Comparison of ENCODE assay signal across 8 cellular contexts in genomic region chr10:91298224-91298862, GRCh38.
DNase-seq lines count a peak whose midpoint lies in the region; ATAC-seq and TF ChIP-seq lines count a peak whose summit lies in the region.

No MANE protein-coding gene starts in this region.

- no peak for TF ChIP-seq EP300 in ovary (IDR thresholded peaks at IDR 0.05)

- peaks cover 2% of the 10 kb centered on the region for H3K4me1 ChIP-seq in ovary (ENCODE audit: insufficient read depth)
- H3K4me1 ChIP-seq in thymus (ENCODE audit: control insufficient read depth, insufficient read depth, low read length): no peaks in the 10 kb centered on the region

- in situ Hi-C loops in SK-MEL-5 (cut with HindIII; ENCODE audit: low pct_unique_long_range_greater_than_20kb, low sequenced_read_pairs): no loop called here

- no peak overlapping the region for H3K27ac ChIP-seq in ovary
- no peak overlapping the region for H3K27ac ChIP-seq in thymus (ENCODE audit: low read depth)

- H3K36me3 ChIP-seq in H7 (replicated peaks; ENCODE audit: control insufficient read depth, insufficient read depth, low read length) (no peaks in the 10 kb centered on the region), MG63 (no peaks in the 10 kb centered on the region), ovary (no peaks in the 10 kb centered on the region), thymus (ENCODE audit: control insufficient read depth, insufficient read depth) (no peaks in the 10 kb centered on the region)

- 1 to 7% (median 1%) methylated on average over 23 of the region's 23 CpGs for WGBS in ovary, 3 donors
- WGBS in thymus: 5% methylated on average over 23 of the region's 23 CpGs

- H3K4me3 ChIP-seq in H7 (ENCODE audit: insufficient read depth, low read depth, low read length) (peak overlapping the region; percentile 22), MG63 (peak overlapping the region; percentile 37), ovary (peak overlapping the region; percentile 30), thymus (ENCODE audit: low read length) (peak overlapping the region; percentile 48)

- DNase-seq in EL (peak; percentile 83), H7 (peak; percentile 83), MG63 (peak; percentile 69), SK-MEL-5 (ENCODE audit: low read depth, low spot score) (peak; percentile 84), Right ventricle myocardium inferior (ENCODE audit: missing footprints) (peak; percentile 80), ovary (peak; percentile 56 to 82 (median 74))
- peak; percentile 77 for DNase-seq in activated naive CD4-positive, alpha-beta T cell treated with anti-CD3 and anti-CD28 coated beads, Interleukin-2, amount 50 U/mL, for 16 hours

- no peaks in the 10 kb centered on the region for H3K27me3 ChIP-seq in H7 (ENCODE audit: control insufficient read depth, insufficient read depth, low read length)
- H3K27me3 ChIP-seq in MG63: no peaks in the 10 kb centered on the region
- H3K27me3 ChIP-seq in ovary: no peaks in the 10 kb centered on the region
- H3K27me3 ChIP-seq in thymus (ENCODE audit: control insufficient read depth, insufficient read depth): no peaks in the 10 kb centered on the region

- ATAC-seq in Right ventricle myocardium inferior: peak; percentile 75

- no peaks in the 10 kb centered on the region for H3K9me3 ChIP-seq in MG63
- H3K9me3 ChIP-seq in ovary: no peaks in the 10 kb centered on the region
- H3K9me3 ChIP-seq in thymus (ENCODE audit: control insufficient read depth): no peaks in the 10 kb centered on the region

- TF ChIP-seq CTCF in ovary (IDR thresholded peaks at IDR 0.05): peak; percentile 38 to 65 (median 56)

- TF ChIP-seq POLR2A in ovary (IDR thresholded peaks at IDR 0.05): no peak

- intact Hi-C loops in Right ventricle myocardium inferior (cut with DNase I) (loop anchor here (2.0 to 10.0 kb wide), 5 partner anchors 69 to 339 kb away; partner anchors contain the start of gene HECTD2), ovary (cut with DNase I) (no loop called here)
